In the genomic region with DNA sequence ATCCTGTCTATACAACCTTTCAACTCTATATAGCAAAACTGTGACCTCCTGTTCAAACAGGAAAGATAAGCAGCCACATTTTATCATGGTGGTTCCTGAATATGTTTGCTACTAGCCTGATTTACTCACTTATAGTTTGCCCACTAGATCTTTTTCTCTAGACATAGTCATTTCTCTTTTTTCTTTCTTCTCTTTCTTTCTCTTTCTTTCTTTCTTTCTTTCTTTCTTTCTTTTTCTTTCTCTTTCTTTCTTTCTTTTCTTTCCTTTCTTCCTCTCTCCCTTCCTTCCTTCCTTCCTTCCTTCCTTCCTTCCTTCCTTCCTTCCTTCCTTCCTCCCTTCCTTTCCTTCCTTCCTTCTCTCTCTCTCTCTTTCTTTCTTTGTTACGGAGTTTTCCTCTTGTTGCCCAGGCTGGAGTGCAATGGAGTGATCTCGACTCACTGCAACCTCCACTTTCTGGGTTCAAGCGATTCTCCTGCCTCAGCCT, we compare ENCODE assay signal across 1 cellular context.
A peak's percentile ranks its signal among the peaks of the same experiment; 100 is the strongest.
TF ChIP-seq lines count a peak whose summit lies in the region.

No MANE protein-coding gene starts in this region.

TF ChIP-seq in HepG2, 621 proteins besides CTCF, POLR2A, EP300 and RAD21 (continued from another document):
- TF ChIP-seq, protein P1, sequence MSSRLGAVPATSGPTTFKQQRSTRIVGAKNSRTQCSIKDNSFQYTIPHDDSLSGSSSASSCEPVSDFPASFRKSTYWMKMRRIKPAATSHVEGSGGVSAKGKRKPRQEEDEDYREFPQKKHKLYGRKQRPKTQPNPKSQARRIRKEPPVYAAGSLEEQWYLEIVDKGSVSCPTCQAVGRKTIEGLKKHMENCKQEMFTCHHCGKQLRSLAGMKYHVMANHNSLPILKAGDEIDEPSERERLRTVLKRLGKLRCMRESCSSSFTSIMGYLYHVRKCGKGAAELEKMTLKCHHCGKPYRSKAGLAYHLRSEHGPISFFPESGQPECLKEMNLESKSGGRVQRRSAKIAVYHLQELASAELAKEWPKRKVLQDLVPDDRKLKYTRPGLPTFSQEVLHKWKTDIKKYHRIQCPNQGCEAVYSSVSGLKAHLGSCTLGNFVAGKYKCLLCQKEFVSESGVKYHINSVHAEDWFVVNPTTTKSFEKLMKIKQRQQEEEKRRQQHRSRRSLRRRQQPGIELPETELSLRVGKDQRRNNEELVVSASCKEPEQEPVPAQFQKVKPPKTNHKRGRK (CRISPR knock-in tag; IDR thresholded peaks at IDR 0.05), result peak; percentile 98
- TF ChIP-seq SRSF9 (IDR thresholded peaks at IDR 0.05; ENCODE audit: borderline replicate concordance, insufficient read depth, low read depth, low read length, poor library complexity, severe bottlenecking), result peak; percentile 87
- peak; percentile 59; the same call in 1 of the 2 replicates for TF ChIP-seq ZNF775 (CRISPR knock-in tag; IDR thresholded peaks at IDR 0.05; ENCODE audit: borderline replicate concordance)
